2 cellular contexts compared by ENCODE assay signal in the genomic region with DNA sequence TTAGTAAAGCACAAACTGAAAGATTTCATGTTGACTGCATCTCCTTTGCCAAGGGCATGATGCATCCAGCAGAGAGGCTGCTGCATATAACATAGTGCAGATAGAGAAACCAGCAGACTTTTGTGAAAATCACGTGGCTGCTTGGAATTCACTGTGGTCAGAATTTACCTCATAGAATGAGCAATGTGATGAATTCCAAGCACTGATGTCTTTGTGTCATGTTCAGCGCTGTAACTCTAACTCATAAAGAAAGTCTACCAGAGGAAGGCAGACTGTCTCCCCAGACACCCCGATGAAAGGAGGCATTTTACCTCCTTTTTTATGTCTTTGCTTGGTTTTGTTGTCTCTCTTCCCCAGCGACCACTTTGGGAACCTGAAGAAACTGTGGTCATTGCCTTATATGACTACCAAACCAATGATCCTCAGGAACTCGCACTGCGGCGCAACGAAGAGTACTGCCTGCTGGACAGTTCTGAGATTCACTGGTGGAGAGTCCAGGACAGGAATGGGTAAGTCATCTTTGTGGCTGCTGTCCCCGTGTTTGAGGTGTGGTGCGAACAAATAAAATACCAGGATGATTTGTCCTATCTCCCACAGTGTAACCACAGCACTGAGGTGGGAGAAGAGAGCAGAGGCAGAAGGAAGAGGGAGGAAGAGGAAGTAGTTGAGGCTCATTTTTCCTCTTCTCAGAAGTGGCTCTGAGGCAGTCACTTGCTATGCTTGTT.
TF ChIP-seq lines count a peak whose summit lies in the region.

No MANE protein-coding gene starts in this region.

TF ChIP-seq in SK-N-SH treated with all-trans-retinoic acid at 6 μM for 48 hours, 23 proteins besides CTCF, POLR2A, EP300 and RAD21 (continued from another document):
- TF ChIP-seq, protein P1, sequence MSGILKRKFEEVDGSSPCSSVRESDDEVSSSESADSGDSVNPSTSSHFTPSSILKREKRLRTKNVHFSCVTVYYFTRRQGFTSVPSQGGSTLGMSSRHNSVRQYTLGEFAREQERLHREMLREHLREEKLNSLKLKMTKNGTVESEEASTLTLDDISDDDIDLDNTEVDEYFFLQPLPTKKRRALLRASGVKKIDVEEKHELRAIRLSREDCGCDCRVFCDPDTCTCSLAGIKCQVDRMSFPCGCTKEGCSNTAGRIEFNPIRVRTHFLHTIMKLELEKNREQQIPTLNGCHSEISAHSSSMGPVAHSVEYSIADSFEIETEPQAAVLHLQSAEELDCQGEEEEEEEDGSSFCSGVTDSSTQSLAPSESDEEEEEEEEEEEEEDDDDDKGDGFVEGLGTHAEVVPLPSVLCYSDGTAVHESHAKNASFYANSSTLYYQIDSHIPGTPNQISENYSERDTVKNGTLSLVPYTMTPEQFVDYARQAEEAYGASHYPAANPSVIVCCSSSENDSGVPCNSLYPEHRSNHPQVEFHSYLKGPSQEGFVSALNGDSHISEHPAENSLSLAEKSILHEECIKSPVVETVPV (CRISPR knock-in tag; IDR thresholded peaks at IDR 0.05): no peak
- TF ChIP-seq ZFP3 (CRISPR knock-in tag; IDR thresholded peaks at IDR 0.05): no peak
- TF ChIP-seq ZNF8 (CRISPR knock-in tag; IDR thresholded peaks at IDR 0.05): no peak
- no peak for TF ChIP-seq ARNTL (CRISPR knock-in tag; IDR thresholded peaks at IDR 0.05; ENCODE audit: borderline replicate concordance, low read depth)
- TF ChIP-seq, protein P2, sequence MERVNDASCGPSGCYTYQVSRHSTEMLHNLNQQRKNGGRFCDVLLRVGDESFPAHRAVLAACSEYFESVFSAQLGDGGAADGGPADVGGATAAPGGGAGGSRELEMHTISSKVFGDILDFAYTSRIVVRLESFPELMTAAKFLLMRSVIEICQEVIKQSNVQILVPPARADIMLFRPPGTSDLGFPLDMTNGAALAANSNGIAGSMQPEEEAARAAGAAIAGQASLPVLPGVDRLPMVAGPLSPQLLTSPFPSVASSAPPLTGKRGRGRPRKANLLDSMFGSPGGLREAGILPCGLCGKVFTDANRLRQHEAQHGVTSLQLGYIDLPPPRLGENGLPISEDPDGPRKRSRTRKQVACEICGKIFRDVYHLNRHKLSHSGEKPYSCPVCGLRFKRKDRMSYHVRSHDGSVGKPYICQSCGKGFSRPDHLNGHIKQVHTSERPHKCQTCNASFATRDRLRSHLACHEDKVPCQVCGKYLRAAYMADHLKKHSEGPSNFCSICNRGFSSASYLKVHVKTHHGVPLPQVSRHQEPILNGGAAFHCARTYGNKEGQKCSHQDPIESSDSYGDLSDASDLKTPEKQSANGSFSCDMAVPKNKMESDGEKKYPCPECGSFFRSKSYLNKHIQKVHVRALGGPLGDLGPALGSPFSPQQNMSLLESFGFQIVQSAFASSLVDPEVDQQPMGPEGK (CRISPR knock-in tag; IDR thresholded peaks at IDR 0.05; ENCODE audit: borderline replicate concordance): no peak
- no peak for TF ChIP-seq RARB (CRISPR knock-in tag; IDR thresholded peaks at IDR 0.05)
- no peak for TF ChIP-seq ISL1 (CRISPR knock-in tag; IDR thresholded peaks at IDR 0.05)
- no peak for TF ChIP-seq ESRRG (CRISPR knock-in tag; IDR thresholded peaks at IDR 0.05)
- no peak for TF ChIP-seq ZFP30 (CRISPR knock-in tag; IDR thresholded peaks at IDR 0.05)
- TF ChIP-seq, protein P3, sequence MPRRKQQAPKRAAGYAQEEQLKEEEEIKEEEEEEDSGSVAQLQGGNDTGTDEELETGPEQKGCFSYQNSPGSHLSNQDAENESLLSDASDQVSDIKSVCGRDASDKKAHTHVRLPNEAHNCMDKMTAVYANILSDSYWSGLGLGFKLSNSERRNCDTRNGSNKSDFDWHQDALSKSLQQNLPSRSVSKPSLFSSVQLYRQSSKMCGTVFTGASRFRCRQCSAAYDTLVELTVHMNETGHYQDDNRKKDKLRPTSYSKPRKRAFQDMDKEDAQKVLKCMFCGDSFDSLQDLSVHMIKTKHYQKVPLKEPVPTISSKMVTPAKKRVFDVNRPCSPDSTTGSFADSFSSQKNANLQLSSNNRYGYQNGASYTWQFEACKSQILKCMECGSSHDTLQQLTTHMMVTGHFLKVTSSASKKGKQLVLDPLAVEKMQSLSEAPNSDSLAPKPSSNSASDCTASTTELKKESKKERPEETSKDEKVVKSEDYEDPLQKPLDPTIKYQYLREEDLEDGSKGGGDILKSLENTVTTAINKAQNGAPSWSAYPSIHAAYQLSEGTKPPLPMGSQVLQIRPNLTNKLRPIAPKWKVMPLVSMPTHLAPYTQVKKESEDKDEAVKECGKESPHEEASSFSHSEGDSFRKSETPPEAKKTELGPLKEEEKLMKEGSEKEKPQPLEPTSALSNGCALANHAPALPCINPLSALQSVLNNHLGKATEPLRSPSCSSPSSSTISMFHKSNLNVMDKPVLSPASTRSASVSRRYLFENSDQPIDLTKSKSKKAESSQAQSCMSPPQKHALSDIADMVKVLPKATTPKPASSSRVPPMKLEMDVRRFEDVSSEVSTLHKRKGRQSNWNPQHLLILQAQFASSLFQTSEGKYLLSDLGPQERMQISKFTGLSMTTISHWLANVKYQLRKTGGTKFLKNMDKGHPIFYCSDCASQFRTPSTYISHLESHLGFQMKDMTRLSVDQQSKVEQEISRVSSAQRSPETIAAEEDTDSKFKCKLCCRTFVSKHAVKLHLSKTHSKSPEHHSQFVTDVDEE (CRISPR knock-in tag; IDR thresholded peaks at IDR 0.05): no peak
- no peak for TF ChIP-seq TOX (CRISPR knock-in tag; IDR thresholded peaks at IDR 0.05; ENCODE audit: borderline replicate concordance)
- TF ChIP-seq, protein P4, sequence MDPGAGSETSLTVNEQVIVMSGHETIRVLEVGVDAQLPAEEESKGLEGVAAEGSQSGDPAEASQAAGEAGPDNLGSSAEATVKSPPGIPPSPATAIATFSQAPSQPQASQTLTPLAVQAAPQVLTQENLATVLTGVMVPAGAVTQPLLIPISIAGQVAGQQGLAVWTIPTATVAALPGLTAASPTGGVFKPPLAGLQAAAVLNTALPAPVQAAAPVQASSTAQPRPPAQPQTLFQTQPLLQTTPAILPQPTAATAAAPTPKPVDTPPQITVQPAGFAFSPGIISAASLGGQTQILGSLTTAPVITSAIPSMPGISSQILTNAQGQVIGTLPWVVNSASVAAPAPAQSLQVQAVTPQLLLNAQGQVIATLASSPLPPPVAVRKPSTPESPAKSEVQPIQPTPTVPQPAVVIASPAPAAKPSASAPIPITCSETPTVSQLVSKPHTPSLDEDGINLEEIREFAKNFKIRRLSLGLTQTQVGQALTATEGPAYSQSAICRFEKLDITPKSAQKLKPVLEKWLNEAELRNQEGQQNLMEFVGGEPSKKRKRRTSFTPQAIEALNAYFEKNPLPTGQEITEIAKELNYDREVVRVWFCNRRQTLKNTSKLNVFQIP (CRISPR knock-in tag; IDR thresholded peaks at IDR 0.05; ENCODE audit: borderline replicate concordance, low read depth): no peak
- TF ChIP-seq GLIS3 (CRISPR knock-in tag; IDR thresholded peaks at IDR 0.05): no peak
- TF ChIP-seq ZNF565 (CRISPR knock-in tag; conservative IDR thresholded peaks at IDR 0.05; ENCODE audit: low read depth): no peak
- TF ChIP-seq PPARA (CRISPR knock-in tag; IDR thresholded peaks at IDR 0.05; ENCODE audit: borderline replicate concordance): no peak
- no peak for TF ChIP-seq CSDC2 (CRISPR knock-in tag; IDR thresholded peaks at IDR 0.05)
- TF ChIP-seq ZNF70 (CRISPR knock-in tag; IDR thresholded peaks at IDR 0.05): no peak
- TF ChIP-seq BACH2 (CRISPR knock-in tag; IDR thresholded peaks at IDR 0.05; ENCODE audit: borderline replicate concordance): no peak

TF ChIP-seq in SK-N-SH, 30 proteins besides CTCF, POLR2A, EP300 and RAD21 (continued from another document):
- TF ChIP-seq SIN3A (IDR thresholded peaks at IDR 0.05; ENCODE audit: borderline replicate concordance, low read depth, low read length): no peak
- no peak for TF ChIP-seq NFIC (IDR thresholded peaks at IDR 0.05; ENCODE audit: borderline replicate concordance)
- TF ChIP-seq POLR2AphosphoS5 (IDR thresholded peaks at IDR 0.05; ENCODE audit: low read depth, low read length): no peak
TF ChIP-seq in SK-N-SH: peak in this region for 0.
